Comparison of ENCODE assay signal across 1 cellular context in genomic region chr10:86399879-86400704, GRCh38.
A peak's percentile ranks its signal among the peaks of the same experiment; 100 is the strongest.
TF ChIP-seq lines count a peak whose summit lies in the region.

No MANE protein-coding gene starts in this region.

TF ChIP-seq in HEK293, 187 proteins besides CTCF, POLR2A, EP300 and RAD21 (continued from another document and continues in another):
- TF ChIP-seq ZNF692 (tag by site-specific recombination; IDR thresholded peaks at IDR 0.05) (peak; percentile 99), ZNF585B (tag by site-specific recombination; IDR thresholded peaks at IDR 0.05) (no peak), HOXA7 (CRISPR knock-in tag; IDR thresholded peaks at IDR 0.05; ENCODE audit: borderline replicate concordance) (no peak), ZNF645 (tag by site-specific recombination; IDR thresholded peaks at IDR 0.05) (no peak), ZNF146 (tag by site-specific recombination; IDR thresholded peaks at IDR 0.05) (no peak), ZNF37A (tag by site-specific recombination; IDR thresholded peaks at IDR 0.05) (no peak), SP3 (tag by site-specific recombination; IDR thresholded peaks at IDR 0.05) (peak; percentile 91), ZNF140 (tag by site-specific recombination; IDR thresholded peaks at IDR 0.05) (no peak), OSR2 (tag by site-specific recombination; IDR thresholded peaks at IDR 0.05) (peak; percentile 39; the same call in 1 of the 2 replicates), ZNF560 (tag by site-specific recombination; IDR thresholded peaks at IDR 0.05; ENCODE audit: borderline replicate concordance) (no peak), ZNF416 (tag by site-specific recombination; IDR thresholded peaks at IDR 0.05) (no peak), ZNF391 (tag by site-specific recombination; IDR thresholded peaks at IDR 0.05; ENCODE audit: borderline replicate concordance, low read depth) (peak; percentile 54; the same call in 1 of the 2 replicates), ZNF629 (tag by site-specific recombination; IDR thresholded peaks at IDR 0.05) (peak; percentile 46; the same call in 1 of the 2 replicates), ZNF433 (tag by site-specific recombination; IDR thresholded peaks at IDR 0.05; ENCODE audit: low read depth) (no peak), REST (tag by site-specific recombination; IDR thresholded peaks at IDR 0.05) (peak; percentile 48; the same call in 1 of the 2 replicates), ZNF791 (tag by site-specific recombination; IDR thresholded peaks at IDR 0.05) (no peak), MEIS1 (CRISPR knock-in tag; IDR thresholded peaks at IDR 0.05; ENCODE audit: borderline replicate concordance) (no peak), ZNF580 (tag by site-specific recombination; IDR thresholded peaks at IDR 0.05) (no peak), SALL2 (tag by site-specific recombination; IDR thresholded peaks at IDR 0.05; ENCODE audit: borderline replicate concordance) (no peak), ZBTB48 (tag by site-specific recombination; IDR thresholded peaks at IDR 0.05) (peak; percentile 98), ZSCAN4 (tag by site-specific recombination; IDR thresholded peaks at IDR 0.05) (no peak), ZNF664 (tag by site-specific recombination; IDR thresholded peaks at IDR 0.05) (no peak), BCL6B (tag by site-specific recombination; IDR thresholded peaks at IDR 0.05) (no peak), SETDB1 (IDR thresholded peaks at IDR 0.05; ENCODE audit: insufficient read length, low read length) (no peak), ZBTB17 (tag by site-specific recombination; IDR thresholded peaks at IDR 0.05) (peak; percentile 100), KLF7 (tag by site-specific recombination; IDR thresholded peaks at IDR 0.05; ENCODE audit: borderline replicate concordance) (peak; percentile 89; the same call in 1 of the 2 replicates), HOXD13 (CRISPR knock-in tag; IDR thresholded peaks at IDR 0.05; ENCODE audit: borderline replicate concordance) (no peak), ZNF211 (tag by site-specific recombination; IDR thresholded peaks at IDR 0.05; ENCODE audit: low read depth) (no peak), ZNF501 (tag by site-specific recombination; IDR thresholded peaks at IDR 0.05) (peak; percentile 88; the same call in 1 of the 2 replicates), TCF7L2 (IDR thresholded peaks at IDR 0.05; ENCODE audit: borderline replicate concordance, low read depth, low read length) (no peak), ELK4 (IDR thresholded peaks at IDR 0.05; ENCODE audit: borderline replicate concordance, low read depth, low read length) (no peak), ZNF324 (tag by site-specific recombination; IDR thresholded peaks at IDR 0.05) (peak; percentile 18; the same call in 1 of the 2 replicates), ZNF280C (tag by site-specific recombination; IDR thresholded peaks at IDR 0.05) (no peak), MZF1 (tag by site-specific recombination; IDR thresholded peaks at IDR 0.05; ENCODE audit: borderline replicate concordance) (0 out of 2 replicates have a peak, but pooled peaks have one; percentile 55), ZNF169 (tag by site-specific recombination; IDR thresholded peaks at IDR 0.05) (no peak), ZNF398 (tag by site-specific recombination; IDR thresholded peaks at IDR 0.05) (peak; percentile 59), ZSCAN5A (tag by site-specific recombination; IDR thresholded peaks at IDR 0.05) (peak; percentile 93), ZBTB20 (tag by site-specific recombination; IDR thresholded peaks at IDR 0.05) (peak; percentile 84; the same call in 1 of the 2 replicates), ZNF549 (tag by site-specific recombination; IDR thresholded peaks at IDR 0.05) (no peak), ZNF623 (tag by site-specific recombination; IDR thresholded peaks at IDR 0.05) (no peak), ZNF488 (tag by site-specific recombination; IDR thresholded peaks at IDR 0.05) (no peak), ZNF558 (tag by site-specific recombination; IDR thresholded peaks at IDR 0.05) (0 out of 2 replicates have a peak, but pooled peaks have one; percentile 21), ZNF155 (tag by site-specific recombination; IDR thresholded peaks at IDR 0.05) (no peak), ZNF837 (tag by site-specific recombination; IDR thresholded peaks at IDR 0.05) (no peak), ZNF157 (tag by site-specific recombination; IDR thresholded peaks at IDR 0.05) (no peak), ZNF624 (tag by site-specific recombination; IDR thresholded peaks at IDR 0.05) (no peak), ZFP37 (tag by site-specific recombination; IDR thresholded peaks at IDR 0.05) (peak; percentile 95), ZNF174 (tag by site-specific recombination; IDR thresholded peaks at IDR 0.05) (no peak)
